Comparison of ENCODE assay signal across 7 cellular contexts in genomic region chr13:25037057-25037813, GRCh38. TPM values are rescaled to one million over a fixed set of nuclear protein-coding genes. Genes with fewer than 3 reads are reported as not detected.
DNase-seq lines count a peak whose midpoint lies in the region; ATAC-seq, FAIRE-seq and TF ChIP-seq lines count a peak whose summit lies in the region.

No MANE protein-coding gene starts in this region.

- no peaks in the 10 kb centered on the region for H4K20me1 ChIP-seq in neural cell (ENCODE audit: insufficient read depth)

- H3K9me3 ChIP-seq in neural cell (ENCODE audit: low read length): no peaks in the 10 kb centered on the region

- H3K79me2 ChIP-seq in neural cell (replicated peaks; ENCODE audit: insufficient read depth, low read length): no peaks in the 10 kb centered on the region

- H3K9ac ChIP-seq in neural cell (ENCODE audit: low read length): no peak overlapping the region

- TF ChIP-seq EP300 in neural cell (conservative IDR thresholded peaks at IDR 0.05; ENCODE audit: poor library complexity, severe bottlenecking): no peak

- no peaks in the 10 kb centered on the region for H3K27me3 ChIP-seq in neural cell (ENCODE audit: insufficient read depth, low read depth, low read length)

- peak; percentile 71 for DNase-seq in GM03348 (ENCODE audit: low spot score)
- peak; percentile 70 to 78 for DNase-seq in NCI-H524 (lab: John Stamatoyannopoulos, UW)
- peak; percentile 59 for DNase-seq in activated CD8-positive, alpha-beta memory T cell treated with anti-CD3 and anti-CD28 coated beads, Interleukin-2, amount 50 U/mL, for 48 hours
- peak; percentile 74 for DNase-seq in fibroblast of peridontal ligament (ENCODE audit: extremely low read depth)
- peak; percentile 27 for DNase-seq in urothelium cell line (ENCODE audit: low spot score)

- H3F3A ChIP-seq in neural cell (ENCODE audit: insufficient read depth, low read length, poor library complexity, severe bottlenecking): no peaks in the 10 kb centered on the region

- no peak overlapping the region for H3K27ac ChIP-seq in neural cell (ENCODE audit: low read length)

- H3K4me3 ChIP-seq in neural cell (ENCODE audit: low read length): no peak overlapping the region

- peak; percentile 83 for TF ChIP-seq CTCF in neural cell (IDR thresholded peaks at IDR 0.05; ENCODE audit: poor library complexity, severe bottlenecking)

- H2AFZ ChIP-seq in neural cell (ENCODE audit: low read depth, low read length): no peak overlapping the region

- TF ChIP-seq RAD21 in neural cell (conservative IDR thresholded peaks at IDR 0.05): peak; percentile 78

- FAIRE-seq in urothelium cell line (lab: Jason Lieb, UNC): no peak

- no peaks in the 10 kb centered on the region for H3K36me3 ChIP-seq in neural cell (ENCODE audit: insufficient read depth, low read length)

- no peak overlapping the region for H3K4me2 ChIP-seq in neural cell (ENCODE audit: low read length)

- no peaks in the 10 kb centered on the region for H3K9me2 ChIP-seq in neural cell (ENCODE audit: insufficient read depth, low read length)

- peak; percentile 70 for ATAC-seq in HG02759 (IDR thresholded peaks at IDR 0.05; ENCODE audit: unreplicated experiment)

TF ChIP-seq in neural cell, 6 proteins besides CTCF, POLR2A, EP300 and RAD21:
- peak; percentile 81 for TF ChIP-seq SMC3 (conservative IDR thresholded peaks at IDR 0.05; ENCODE audit: poor library complexity)
- no peak for TF ChIP-seq POLR2AphosphoS5 (IDR thresholded peaks at IDR 0.05)

RNA-seq across cellular contexts. Expression of gene PABPC3, which starts 58.7 kb away (rescaled TPM):
- polyA plus RNA-seq in neural cell: not detected in 2 replicates
- not detected in 2 replicates for polyA minus RNA-seq in neural cell
